8 cellular contexts compared by ENCODE assay signal in genomic region chr18:79679552-79680099, GRCh38. TPM values are rescaled to one million over a fixed set of nuclear protein-coding genes. Genes with fewer than 3 reads are reported as not detected.
DNase-seq lines count a peak whose midpoint lies in the region; ATAC-seq and TF ChIP-seq lines count a peak whose summit lies in the region.

CTDP1 (plus strand) TSS chr18:79679803; CDS start chr18:79679948, 145 bp downstream.

- peak; percentile 78 to 83 for DNase-seq in AML-193 (lab: John Stamatoyannopoulos, UW)
- DNase-seq in NCI-H510A (lab: John Stamatoyannopoulos, UW) = peak; percentile 87
- peak; percentile 89 for DNase-seq in activated CD4-positive, CD25-positive, alpha-beta regulatory T cell treated with anti-CD3 and anti-CD28 coated beads, Interleukin-2, amount 50 U/mL, for 72 hours
- peak; percentile 86 for DNase-seq in colonic mucosa
- peak; percentile 90 to 96 for DNase-seq in left colon
- DNase-seq in stimulated activated CD4-positive, alpha-beta T cell treated with anti-CD3 and anti-CD28 coated beads, Interleukin-1b, Interleukin-23, amount 100 ng/mL, for 4 hours (ENCODE audit: low read depth in 2 of 2) = peak; percentile 76 to 84

- peak; percentile 69 for ATAC-seq in GM19035 (IDR thresholded peaks at IDR 0.05; ENCODE audit: unreplicated experiment)
- peak; percentile 65 for ATAC-seq in HG03280 (IDR thresholded peaks at IDR 0.05; ENCODE audit: unreplicated experiment)
- ATAC-seq in left colon = peak; percentile 68

- TF ChIP-seq CTCF in colonic mucosa (IDR thresholded peaks at IDR 0.05) = no peak

- peaks cover 22% of the 10 kb centered on the region for H3K4me1 ChIP-seq in colonic mucosa

- no peaks in the 10 kb centered on the region for H3K36me3 ChIP-seq in colonic mucosa

- H3K27me3 ChIP-seq in colonic mucosa = no peaks in the 10 kb centered on the region

- H3K27ac ChIP-seq in colonic mucosa = peak within 1 kb of the TSS; percentile 85

- intact Hi-C loops in colonic mucosa (cut with DNase I) (loop anchor here (5.0 kb wide), 1 partner anchor 612 kb away; the partner anchor contains the start of gene ATP9B), left colon (cut with DNase I, micrococcal nuclease) (no loop called here)

- peak within 1 kb of the TSS; percentile 83 to 88 for H3K9ac ChIP-seq in colonic mucosa (ENCODE audit: low read depth in 2 of 2, low read length in 2 of 2)

- peak within 1 kb of the TSS; percentile 99 for H3K4me3 ChIP-seq in colonic mucosa

- H3K9me3 ChIP-seq in colonic mucosa = no peaks in the 10 kb centered on the region

RNA-seq across cellular contexts. Expression of gene CTDP1, which starts in this region (rescaled TPM):
- total RNA-seq in colonic mucosa = 10 to 100 TPM; 34.7 to 36.9 TPM
- 10 to 100 TPM; 31.4 to 36.3 TPM for total RNA-seq in left colon

Comparison
In these comparisons a context has a peak if more than half of its experiments do, and no peak if none do; other contexts are left out.
1. Peak in every context shown above with its lines: DNase-seq, ATAC-seq, H3K4me3 ChIP-seq and H3K27ac ChIP-seq.